ENCODE assay signal across 23 cellular contexts in the genomic region with DNA sequence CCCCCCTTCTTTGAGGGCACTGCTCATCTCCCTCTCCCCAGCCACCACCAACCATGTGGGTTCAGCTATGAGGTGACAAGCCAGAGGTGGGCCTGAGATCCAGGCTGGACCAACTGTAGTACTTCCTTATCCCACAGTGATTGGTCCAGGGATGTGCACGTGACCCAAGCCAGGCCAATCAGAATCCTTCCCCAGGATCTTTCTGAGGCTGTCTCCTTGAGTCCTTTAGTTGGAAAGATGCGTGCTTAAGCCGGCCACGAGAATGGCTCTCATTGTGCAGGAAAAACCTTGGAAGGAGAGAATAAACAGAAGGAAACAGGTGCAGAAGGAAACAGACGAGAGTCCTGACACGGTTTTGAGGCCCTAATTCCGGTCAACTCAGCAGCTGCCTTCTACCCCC. TPM values are rescaled to one million over a fixed set of nuclear protein-coding genes. Genes with fewer than 3 reads are reported as not detected.
DNase-seq lines count a peak whose midpoint lies in the region; ATAC-seq and TF ChIP-seq lines count a peak whose summit lies in the region.
"Had no signal": no experiment of that assay in that cellular context is flagged by ENCODE, and none has a peak within 500 bp of the region (broad histone marks: within the 10 kb centered on the region; RNA-seq: fewer than 3 reads in every experiment).

No MANE protein-coding gene starts in this region.

- intact Hi-C loops in naive thymus-derived CD4-positive, alpha-beta T cell (cut with micrococcal nuclease): no loop called here
- intact Hi-C loops in body of pancreas (cut with DNase I): no loop called here

- no peak overlapping the region for H3K4me3 Mint-ChIP-seq in WTC11
- no peak overlapping the region for H3K4me3 Mint-ChIP-seq in naive thymus-derived CD4-positive, alpha-beta T cell

- ATAC-seq in HG02610 (IDR thresholded peaks at IDR 0.05; ENCODE audit: unreplicated experiment): peak; percentile 19
- no peak for ATAC-seq in WTC11
- peak; percentile 20 for ATAC-seq in naive thymus-derived CD4-positive, alpha-beta T cell
- ATAC-seq in body of pancreas: no peak

- H3K27me3 Mint-ChIP-seq in WTC11 (ENCODE audit: low read depth): peaks cover 19% of the 10 kb centered on the region
- H3K27me3 Mint-ChIP-seq in naive thymus-derived CD4-positive, alpha-beta T cell: no peaks in the 10 kb centered on the region

- WGBS in body of pancreas, 2 donors: 90 to 98% methylated on average over 7 of the region's 7 CpGs

- no peaks in the 10 kb centered on the region for H3K4me1 ChIP-seq in naive thymus-derived CD4-positive, alpha-beta T cell (ENCODE audit: control insufficient read depth in 2 of 2, insufficient read depth in 2 of 2, low read length in 2 of 2)
- peaks cover 13% of the 10 kb centered on the region for H3K4me1 ChIP-seq in body of pancreas
- H3K4me1 ChIP-seq: breast epithelium had no signal

- H3K27ac ChIP-seq in naive thymus-derived CD4-positive, alpha-beta T cell (ENCODE audit: low read depth, low read length): no peak overlapping the region
- no peak overlapping the region for H3K27ac ChIP-seq in body of pancreas
- H3K27ac ChIP-seq: 22Rv1, adrenal gland, breast epithelium, HL-60, neutrophil, SJSA1, uterus had no signal

- peak; percentile 21 for DNase-seq in DMS53 (lab: John Stamatoyannopoulos, UW)
- DNase-seq in DMS53 treated with DMSO at 0.1 percent for 48 hours (lab: John Stamatoyannopoulos, UW; ENCODE audit: unreplicated experiment): no peak
- no peak for DNase-seq in WTC11 (ENCODE audit: low spot score)
- DNase-seq in naive thymus-derived CD4-positive, alpha-beta T cell: no peak
- DNase-seq in body of pancreas: no peak
- no peak for DNase-seq in pons (ENCODE audit: low spot score)
- DNase-seq in UCSD-AML1 (lab: John Stamatoyannopoulos, UW; ENCODE audit: unreplicated experiment): no peak
- DNase-seq: activated CD4-positive, CD25-positive, alpha-beta regulatory T cell; activated effector memory CD4-positive, alpha-beta T cell treated with Interleukin-2 at 50 U/mL for 16 hours; head of caudate nucleus; MM.1S; NCI-H2171; NCI-H748 treated with DMSO at 0.1 percent for 48 hours; substantia nigra; uterus had no signal

- H3K4me3 ChIP-seq in naive thymus-derived CD4-positive, alpha-beta T cell (ENCODE audit: low read length): no peak overlapping the region
- H3K4me3 ChIP-seq in body of pancreas: no peak overlapping the region
- H3K4me3 ChIP-seq: adrenal gland, breast epithelium, HAP-1, SJSA1, uterus had no signal

- H3K9me3 ChIP-seq in naive thymus-derived CD4-positive, alpha-beta T cell (ENCODE audit: control insufficient read depth in 2 of 3, low read length in 3 of 3): no peaks in the 10 kb centered on the region
- H3K9me3 ChIP-seq in body of pancreas: no peaks in the 10 kb centered on the region
- H3K9me3 ChIP-seq: adrenal gland, breast epithelium, HAP-1, neutrophil, uterus had no signal

- peaks cover 3% of the 10 kb centered on the region; the same call in 1 of the 2 replicates for H3K9me3 Mint-ChIP-seq in WTC11
- H3K9me3 Mint-ChIP-seq in naive thymus-derived CD4-positive, alpha-beta T cell: peaks cover 0 to 3% (median 0%) of the 10 kb centered on the region in 11 donors

- no peaks in the 10 kb centered on the region for H3K36me3 ChIP-seq in naive thymus-derived CD4-positive, alpha-beta T cell (ENCODE audit: control insufficient read depth in 2 of 3, insufficient read depth in 3 of 3, low read length in 3 of 3)
- no peaks in the 10 kb centered on the region for H3K36me3 ChIP-seq in body of pancreas (replicated peaks in 1 of 2; ENCODE audit: insufficient read depth in 1 of 2, low read depth in 2 of 2)
- H3K36me3 ChIP-seq: adrenal gland, breast epithelium, HAP-1, neutrophil, SJSA1, uterus had no signal

- no peak overlapping the region for H3K27ac Mint-ChIP-seq in WTC11
- H3K27ac Mint-ChIP-seq in naive thymus-derived CD4-positive, alpha-beta T cell: no peak overlapping the region

- H3K36me3 Mint-ChIP-seq in WTC11: no peaks in the 10 kb centered on the region
- peaks cover 0 to 17% (median 5%) of the 10 kb centered on the region in 5 donors for H3K36me3 Mint-ChIP-seq in naive thymus-derived CD4-positive, alpha-beta T cell

- POLR2A ChIA-PET in WTC11 (lab: Charles Lee): no interaction called here
- POLR2A ChIA-PET in naive thymus-derived CD4-positive, alpha-beta T cell (lab: Charles Lee): interaction anchor here (0.7 to 2.7 kb wide), 2 partner anchors 38 to 236 kb away, joined by 3 to 6 read pairs; no protein-coding TSS in a partner anchor

- no peak for TF ChIP-seq POLR2A in body of pancreas (IDR thresholded peaks at IDR 0.05)

- TF ChIP-seq CTCF in WTC11 (IDR thresholded peaks at IDR 0.05): no peak
- TF ChIP-seq CTCF in body of pancreas (IDR thresholded peaks at IDR 0.05): no peak

- CTCF ChIA-PET in WTC11 (lab: Charles Lee): no interaction called here
- CTCF ChIA-PET in naive thymus-derived CD4-positive, alpha-beta T cell (lab: Charles Lee): interaction anchor here (1.7 kb wide), 1 partner anchor 13 kb away, joined by 6 read pairs; no protein-coding TSS in a partner anchor

- no peaks in the 10 kb centered on the region for H3K27me3 ChIP-seq in naive thymus-derived CD4-positive, alpha-beta T cell (ENCODE audit: control insufficient read depth in 2 of 2, insufficient read depth in 2 of 2, low read length in 2 of 2)
- no peaks in the 10 kb centered on the region for H3K27me3 ChIP-seq in body of pancreas
- H3K27me3 ChIP-seq: adrenal gland, breast epithelium, SJSA1, uterus had no signal

- peaks cover 3% of the 10 kb centered on the region; the same call in 1 of the 2 replicates for H3K4me1 Mint-ChIP-seq in WTC11
- H3K4me1 Mint-ChIP-seq in naive thymus-derived CD4-positive, alpha-beta T cell: peaks cover 0 to 9% (median 4%) of the 10 kb centered on the region in 7 donors

TF ChIP-seq in WTC11, 78 proteins besides CTCF, POLR2A, EP300 and RAD21 (continues in another document):
- TF ChIP-seq RELA (CRISPR knock-in tag; IDR thresholded peaks at IDR 0.05; ENCODE audit: borderline replicate concordance): no peak
- TF ChIP-seq, protein P1, sequence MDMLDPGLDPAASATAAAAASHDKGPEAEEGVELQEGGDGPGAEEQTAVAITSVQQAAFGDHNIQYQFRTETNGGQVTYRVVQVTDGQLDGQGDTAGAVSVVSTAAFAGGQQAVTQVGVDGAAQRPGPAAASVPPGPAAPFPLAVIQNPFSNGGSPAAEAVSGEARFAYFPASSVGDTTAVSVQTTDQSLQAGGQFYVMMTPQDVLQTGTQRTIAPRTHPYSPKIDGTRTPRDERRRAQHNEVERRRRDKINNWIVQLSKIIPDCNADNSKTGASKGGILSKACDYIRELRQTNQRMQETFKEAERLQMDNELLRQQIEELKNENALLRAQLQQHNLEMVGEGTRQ (CRISPR knock-in tag; IDR thresholded peaks at IDR 0.05): peak; percentile 77
- TF ChIP-seq EMX1 (CRISPR knock-in tag; IDR thresholded peaks at IDR 0.05): no peak
- TF ChIP-seq, protein P2, sequence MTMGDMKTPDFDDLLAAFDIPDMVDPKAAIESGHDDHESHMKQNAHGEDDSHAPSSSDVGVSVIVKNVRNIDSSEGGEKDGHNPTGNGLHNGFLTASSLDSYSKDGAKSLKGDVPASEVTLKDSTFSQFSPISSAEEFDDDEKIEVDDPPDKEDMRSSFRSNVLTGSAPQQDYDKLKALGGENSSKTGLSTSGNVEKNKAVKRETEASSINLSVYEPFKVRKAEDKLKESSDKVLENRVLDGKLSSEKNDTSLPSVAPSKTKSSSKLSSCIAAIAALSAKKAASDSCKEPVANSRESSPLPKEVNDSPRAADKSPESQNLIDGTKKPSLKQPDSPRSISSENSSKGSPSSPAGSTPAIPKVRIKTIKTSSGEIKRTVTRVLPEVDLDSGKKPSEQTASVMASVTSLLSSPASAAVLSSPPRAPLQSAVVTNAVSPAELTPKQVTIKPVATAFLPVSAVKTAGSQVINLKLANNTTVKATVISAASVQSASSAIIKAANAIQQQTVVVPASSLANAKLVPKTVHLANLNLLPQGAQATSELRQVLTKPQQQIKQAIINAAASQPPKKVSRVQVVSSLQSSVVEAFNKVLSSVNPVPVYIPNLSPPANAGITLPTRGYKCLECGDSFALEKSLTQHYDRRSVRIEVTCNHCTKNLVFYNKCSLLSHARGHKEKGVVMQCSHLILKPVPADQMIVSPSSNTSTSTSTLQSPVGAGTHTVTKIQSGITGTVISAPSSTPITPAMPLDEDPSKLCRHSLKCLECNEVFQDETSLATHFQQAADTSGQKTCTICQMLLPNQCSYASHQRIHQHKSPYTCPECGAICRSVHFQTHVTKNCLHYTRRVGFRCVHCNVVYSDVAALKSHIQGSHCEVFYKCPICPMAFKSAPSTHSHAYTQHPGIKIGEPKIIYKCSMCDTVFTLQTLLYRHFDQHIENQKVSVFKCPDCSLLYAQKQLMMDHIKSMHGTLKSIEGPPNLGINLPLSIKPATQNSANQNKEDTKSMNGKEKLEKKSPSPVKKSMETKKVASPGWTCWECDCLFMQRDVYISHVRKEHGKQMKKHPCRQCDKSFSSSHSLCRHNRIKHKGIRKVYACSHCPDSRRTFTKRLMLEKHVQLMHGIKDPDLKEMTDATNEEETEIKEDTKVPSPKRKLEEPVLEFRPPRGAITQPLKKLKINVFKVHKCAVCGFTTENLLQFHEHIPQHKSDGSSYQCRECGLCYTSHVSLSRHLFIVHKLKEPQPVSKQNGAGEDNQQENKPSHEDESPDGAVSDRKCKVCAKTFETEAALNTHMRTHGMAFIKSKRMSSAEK (CRISPR knock-in tag; IDR thresholded peaks at IDR 0.05; ENCODE audit: borderline replicate concordance): no peak

RNA-seq across cellular contexts. Expression of a gene that starts 39.2 kb away (rescaled TPM):
- total RNA-seq in WTC11 (2021) (0.13 to 0.21 TPM (median 0.14 TPM) in 3 replicates), body of pancreas (1 to 10 TPM in 1 of 2 donors, under 1 TPM in 1; 0.52 to 2.6 TPM)
- 10 to 100 TPM; 30.1 to 85.6 (median 74.1) TPM for total RNA-seq in naive thymus-derived CD4-positive, alpha-beta T cell
- 1 to 10 TPM; 1.8 to 2.3 TPM for polyA plus RNA-seq in naive thymus-derived CD4-positive, alpha-beta T cell
- total RNA-seq: SJSA1 had no signal

RNA-seq across cellular contexts. Expression of a gene that starts 45.5 kb away (rescaled TPM):
- total RNA-seq in WTC11 (2021) (0.55 to 1.2 TPM (median 0.73 TPM) in 3 replicates), body of pancreas (1 to 10 TPM in 1 of 2 donors, not detected in 1; 1.3 TPM)
- 10 to 100 TPM in 2 of 5 experiments, 1 to 10 TPM in 3; 5.0 to 19.9 (median 7.4) TPM for total RNA-seq in naive thymus-derived CD4-positive, alpha-beta T cell
- 1 to 10 TPM in 1 of 2 donors, under 1 TPM in 1; 0.36 to 2.0 TPM for polyA plus RNA-seq in naive thymus-derived CD4-positive, alpha-beta T cell

Comparison
In these comparisons a context has a peak if more than half of its experiments do, and no peak if none do; other contexts are left out.
1. ATAC-seq: peak in HG02610 (single experiment) and naive thymus-derived CD4-positive, alpha-beta T cell (single experiment); none in WTC11 (single experiment) and body of pancreas (single experiment).
2. RNA of a gene that starts 39.2 kb away (total RNA-seq): 30.1 to 85.6 TPM in naive thymus-derived CD4-positive, alpha-beta T cell; 0.52 to 2.6 TPM in body of pancreas and 0.13 to 0.21 TPM in WTC11; every median in the first group is over 4 times any median in the second.